18 cellular contexts compared by ENCODE assay signal in genomic region chr9:33307067-33307466, GRCh38. TPM values are rescaled to one million over a fixed set of nuclear protein-coding genes. Genes with fewer than 3 reads are reported as not detected.
DNase-seq lines count a peak whose midpoint lies in the region; ATAC-seq and TF ChIP-seq lines count a peak whose summit lies in the region.
"Had no signal": no experiment of that assay in that cellular context is flagged by ENCODE, and none has a peak within 500 bp of the region (broad histone marks: within the 10 kb centered on the region; RNA-seq: fewer than 3 reads in every experiment).

No MANE protein-coding gene starts in this region.

- no peak for TF ChIP-seq CTCF in choroid plexus epithelial cell (conservative IDR thresholded peaks at IDR 0.05; ENCODE audit: low read depth, low read length)

- H3K27ac Mint-ChIP-seq in activated T-cell treated with anti-CD3 and anti-CD28 coated beads, Interleukin-2, amount 50 U/mL, for 72 hours: peak overlapping the region; percentile 55
- H3K27ac Mint-ChIP-seq in activated T-helper 2 cell treated with anti-CD3 and anti-CD28 coated beads, Interferon-gamma antibody, Interleukin-2, Interleukin-4, amounts not matched to agents 10 μg/mL and 5 μg/mL and 100 μg/mL, durations not matched to agents 14 hours and 24 hours and 36 hours: peak overlapping the region; percentile 47

- no peak overlapping the region for H3K4me3 ChIP-seq in choroid plexus epithelial cell (ENCODE audit: low read depth, low read length)
- H3K4me3 ChIP-seq: BLaER1 treated with 17β-estradiol and CSF1 and Interleukin-3, amounts not matched to agents 10 nM and 100 nM had no signal

- no peak for ATAC-seq in activated T-cell treated with anti-CD3 and anti-CD28 coated beads, Interleukin-2, amount 50 U/mL, for 72 hours (replicated peaks in 1 of 2)

- intact Hi-C loops in activated T-helper 2 cell treated with anti-CD3 and anti-CD28 coated beads, Interferon-gamma antibody, Interleukin-2, Interleukin-4, amounts not matched to agents 10 μg/mL and 5 μg/mL and 100 μg/mL, durations not matched to agents 14 hours and 24 hours and 36 hours (cut with micrococcal nuclease): loop anchor here (5.0 kb wide), 1 partner anchor 35 kb away; no protein-coding TSS in a partner anchor

- H3K4me3 Mint-ChIP-seq in activated T-cell treated with anti-CD3 and anti-CD28 coated beads, Interleukin-2, amount 50 U/mL, for 72 hours: no peak overlapping the region
- H3K4me3 Mint-ChIP-seq in activated T-helper 2 cell treated with anti-CD3 and anti-CD28 coated beads, Interferon-gamma antibody, Interleukin-2, Interleukin-4, amounts not matched to agents 10 μg/mL and 5 μg/mL and 100 μg/mL, durations not matched to agents 14 hours and 24 hours and 36 hours (ENCODE audit: low read depth): peak overlapping the region; percentile 53
- H3K4me3 Mint-ChIP-seq: CD8-positive, alpha-beta memory T cell had no signal

- no peaks in the 10 kb centered on the region for H3K27me3 Mint-ChIP-seq in activated T-cell treated with anti-CD3 and anti-CD28 coated beads, Interleukin-2, amount 50 U/mL, for 72 hours (ENCODE audit: low read depth)
- H3K27me3 Mint-ChIP-seq in activated T-helper 2 cell treated with anti-CD3 and anti-CD28 coated beads, Interferon-gamma antibody, Interleukin-2, Interleukin-4, amounts not matched to agents 10 μg/mL and 5 μg/mL and 100 μg/mL, durations not matched to agents 14 hours and 24 hours and 36 hours (ENCODE audit: low read depth): no peaks in the 10 kb centered on the region
- H3K27me3 Mint-ChIP-seq: CD8-positive, alpha-beta memory T cell had no signal

- no peak for DNase-seq in activated T-cell treated with anti-CD3 and anti-CD28 coated beads, Interleukin-2, amount 50 U/mL, for 72 hours
- DNase-seq in activated T-cell treated with anti-CD3 and anti-CD28 coated beads, Interleukin-2, amount 50 U/mL, for 48 hours: no peak
- no peak for DNase-seq in activated T-helper 2 cell treated with anti-CD3 and anti-CD28 coated beads, Interferon-gamma antibody, Interleukin-2, Interleukin-4, amounts not matched to agents 10 μg/mL and 5 μg/mL and 100 μg/mL, durations not matched to agents 14 hours and 24 hours and 36 hours (ENCODE audit: low spot score)
- DNase-seq in choroid plexus epithelial cell (ENCODE audit: low read depth): peak; percentile 17
- DNase-seq in renal cortical epithelial cell (ENCODE audit: low read depth): peak; percentile 22
- DNase-seq in HPDE6-E6E7 (ENCODE audit: extremely low spot score): no peak
- DNase-seq in DMS53 (lab: John Stamatoyannopoulos, UW): no peak
- DNase-seq: CD8-positive, alpha-beta memory T cell; GOT3; KBM-7; NCI-H1105 treated with DMSO at 0.1 percent for 48 hours; NCI-H1694; NCI-H2107; NCI-H510A treated with DMSO at 0.1 percent for 48 hours; NCI-H82; OCI-M1; Right ventricle myocardium superior had no signal

- peaks cover 32% of the 10 kb centered on the region for H3K4me1 Mint-ChIP-seq in activated T-cell treated with anti-CD3 and anti-CD28 coated beads, Interleukin-2, amount 50 U/mL, for 72 hours (ENCODE audit: low read depth)
- H3K4me1 Mint-ChIP-seq in activated T-helper 2 cell treated with anti-CD3 and anti-CD28 coated beads, Interferon-gamma antibody, Interleukin-2, Interleukin-4, amounts not matched to agents 10 μg/mL and 5 μg/mL and 100 μg/mL, durations not matched to agents 14 hours and 24 hours and 36 hours (ENCODE audit: low read depth): peaks cover 38% of the 10 kb centered on the region

- peaks cover 14 to 23% of the 10 kb centered on the region in 2 donors for H3K36me3 Mint-ChIP-seq in activated T-cell treated with anti-CD3 and anti-CD28 coated beads, Interleukin-2, amount 50 U/mL, for 72 hours (ENCODE audit: insufficient read depth in 2 of 2)
- H3K36me3 Mint-ChIP-seq in activated T-helper 2 cell treated with anti-CD3 and anti-CD28 coated beads, Interferon-gamma antibody, Interleukin-2, Interleukin-4, amounts not matched to agents 10 μg/mL and 5 μg/mL and 100 μg/mL, durations not matched to agents 14 hours and 24 hours and 36 hours (ENCODE audit: low read depth): peaks cover 44% of the 10 kb centered on the region

- no peaks in the 10 kb centered on the region for H3K9me3 Mint-ChIP-seq in activated T-cell treated with anti-CD3 and anti-CD28 coated beads, Interleukin-2, amount 50 U/mL, for 72 hours
- no peaks in the 10 kb centered on the region for H3K9me3 Mint-ChIP-seq in activated T-helper 2 cell treated with anti-CD3 and anti-CD28 coated beads, Interferon-gamma antibody, Interleukin-2, Interleukin-4, amounts not matched to agents 10 μg/mL and 5 μg/mL and 100 μg/mL, durations not matched to agents 14 hours and 24 hours and 36 hours
- H3K9me3 Mint-ChIP-seq: CD8-positive, alpha-beta memory T cell had no signal

RNA-seq across cellular contexts. Expression of gene NFX1, which starts 16.8 kb away (rescaled TPM):
- 10 to 100 TPM; 31.2 to 40.3 TPM for total RNA-seq in activated T-cell treated with anti-CD3 and anti-CD28 coated beads, Interleukin-2, amount 50 U/mL, for 72 hours
- 36.9 and 37.2 TPM in 2 replicates for total RNA-seq in activated T-helper 2 cell treated with anti-CD3 and anti-CD28 coated beads, Interferon-gamma antibody, Interleukin-2, Interleukin-4, amounts not matched to agents 10 μg/mL and 5 μg/mL and 100 μg/mL, durations not matched to agents 14 hours and 24 hours and 36 hours
- 16.3 and 34.8 TPM in 2 replicates for total RNA-seq in renal cortical epithelial cell

RNA-seq across cellular contexts. Expression of gene CHMP5, which starts 42.2 kb away (rescaled TPM):
- total RNA-seq in activated T-cell treated with anti-CD3 and anti-CD28 coated beads, Interleukin-2, amount 50 U/mL, for 72 hours: 100 to 1,000 TPM in 1 of 2 donors, 10 to 100 TPM in 1; 76.5 to 112 TPM
- 54.5 and 57.6 TPM in 2 replicates for total RNA-seq in activated T-helper 2 cell treated with anti-CD3 and anti-CD28 coated beads, Interferon-gamma antibody, Interleukin-2, Interleukin-4, amounts not matched to agents 10 μg/mL and 5 μg/mL and 100 μg/mL, durations not matched to agents 14 hours and 24 hours and 36 hours
- 161 and 196 TPM in 2 replicates for total RNA-seq in renal cortical epithelial cell

RNA-seq across cellular contexts. Expression of gene BAG1, which starts 42.6 kb away (rescaled TPM):
- 10 to 100 TPM; 52.5 to 60.3 TPM for total RNA-seq in activated T-cell treated with anti-CD3 and anti-CD28 coated beads, Interleukin-2, amount 50 U/mL, for 72 hours
- total RNA-seq in activated T-helper 2 cell treated with anti-CD3 and anti-CD28 coated beads, Interferon-gamma antibody, Interleukin-2, Interleukin-4, amounts not matched to agents 10 μg/mL and 5 μg/mL and 100 μg/mL, durations not matched to agents 14 hours and 24 hours and 36 hours: 62.0 and 68.9 TPM in 2 replicates
- total RNA-seq in renal cortical epithelial cell: 14.4 and 50.9 TPM in 2 replicates

Comparison
In these comparisons a context has a peak if more than half of its experiments do, and no peak if none do; other contexts are left out.
1. DNase-seq: peak in choroid plexus epithelial cell (single experiment) and renal cortical epithelial cell (single experiment); none in activated T-cell treated with anti-CD3 and anti-CD28 coated beads, Interleukin-2, amount 50 U/mL, for 72 hours (0 of 2), activated T-cell treated with anti-CD3 and anti-CD28 coated beads, Interleukin-2, amount 50 U/mL, for 48 hours (0 of 2), activated T-helper 2 cell treated with anti-CD3 and anti-CD28 coated beads, Interferon-gamma antibody, Interleukin-2, Interleukin-4, amounts not matched to agents 10 μg/mL and 5 μg/mL and 100 μg/mL, durations not matched to agents 14 hours and 24 hours and 36 hours (single experiment), HPDE6-E6E7 (single experiment) and DMS53 (single experiment).